In the genomic region with DNA sequence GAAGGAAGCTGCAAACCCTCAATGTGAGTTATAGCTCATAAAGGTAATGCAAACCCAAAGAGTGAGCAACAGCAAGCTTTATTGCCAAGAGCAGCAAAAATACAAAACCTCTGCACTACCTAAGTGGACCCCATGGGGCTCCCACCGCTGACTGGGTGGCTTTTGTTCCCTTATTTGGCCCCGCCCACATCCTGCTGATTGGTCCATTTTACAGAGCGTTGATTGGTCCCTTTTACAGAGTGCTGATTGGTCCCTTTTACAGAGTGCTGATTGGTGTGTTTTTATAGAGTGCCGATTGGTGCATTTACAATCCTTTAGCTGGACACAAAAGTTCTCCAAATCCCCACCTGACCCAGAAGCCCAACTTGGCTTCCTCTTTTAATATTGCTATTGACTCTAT, we compare ENCODE assay signal across 22 cellular contexts.
"Had no signal": no experiment of that assay in that cellular context is flagged by ENCODE, and none has a peak within 500 bp of the region (broad histone marks: within the 10 kb centered on the region; RNA-seq: fewer than 3 reads in every experiment).

No MANE protein-coding gene starts in this region.

- H3K4me3 ChIP-seq: colonic mucosa, gastrocnemius medialis, lung, thoracic aorta, upper lobe of left lung had no signal

- H3K27me3 ChIP-seq: brain microvascular endothelial cell, colonic mucosa, gastrocnemius medialis, upper lobe of left lung had no signal

- DNase-seq: activated CD4-positive, alpha-beta T cell treated with anti-CD3 and anti-CD28 coated beads for 4 hours; activated CD8-positive, alpha-beta memory T cell treated with anti-CD3 and anti-CD28 coated beads for 24 hours; activated CD8-positive, alpha-beta memory T cell treated with anti-CD3 and anti-CD28 coated beads, Interleukin-2, amount 50 U/mL, for 48 hours; activated effector memory CD4-positive, alpha-beta T cell treated with anti-CD3 and anti-CD28 coated beads, Interleukin-2, amount 50 U/mL, for 16 hours; activated naive CD4-positive, alpha-beta T cell treated with anti-CD3 and anti-CD28 coated beads, Interleukin-2, amount 50 U/mL, for 16 hours; activated T-cell treated with anti-CD3 and anti-CD28 coated beads, Interleukin-2, amount 50 U/mL, for 72 hours; aorta; brain microvascular endothelial cell; central memory CD4-positive, alpha-beta T cell; colonic mucosa; gastrocnemius medialis; head of caudate nucleus; midbrain; nephron progenitor cell; nucleus accumbens; stimulated activated CD4-positive, alpha-beta T cell treated with anti-CD3 and anti-CD28 coated beads, Interleukin-4, amount 100 ng/mL, for 24 hours; upper lobe of left lung had no signal

- H3K9me3 ChIP-seq: colonic mucosa, gastrocnemius medialis, thoracic aorta, upper lobe of left lung had no signal

- H3K27ac ChIP-seq: brain microvascular endothelial cell, colonic mucosa, gastrocnemius medialis, thoracic aorta, upper lobe of left lung had no signal

- H3K36me3 ChIP-seq: brain microvascular endothelial cell, colonic mucosa, gastrocnemius medialis, thoracic aorta, upper lobe of left lung had no signal

- ATAC-seq: activated T-cell treated with anti-CD3 and anti-CD28 coated beads, Interleukin-2, amount 50 U/mL, for 72 hours; gastrocnemius medialis; left lobe of liver; sciatic nerve; stimulated activated effector memory CD8-positive, alpha-beta T cell treated with anti-CD3 and anti-CD28 coated beads, Interleukin-12 subunit alpha, Interleukin-12 subunit beta, amount 100 ng/mL, for 72 hours had no signal

- H3K4me1 ChIP-seq: colonic mucosa, gastrocnemius medialis, upper lobe of left lung had no signal
